Comparison of ENCODE assay signal across 9 cellular contexts in genomic region chr3:139676634-139677197, GRCh38. TPM values are rescaled to one million over a fixed set of nuclear protein-coding genes. Genes with fewer than 3 reads are reported as not detected.
DNase-seq lines count a peak whose midpoint lies in the region; TF ChIP-seq lines count a peak whose summit lies in the region.
"Had no signal": no experiment of that assay in that cellular context is flagged by ENCODE, and none has a peak within 500 bp of the region (broad histone marks: within the 10 kb centered on the region; RNA-seq: fewer than 3 reads in every experiment).

No MANE protein-coding gene starts in this region.

- peaks cover 15% of the 10 kb centered on the region for H3K4me1 Mint-ChIP-seq in activated T-cell treated with anti-CD3 and anti-CD28 coated beads, Interleukin-2, amount 50 U/mL, for 24 hours (ENCODE audit: low read depth)
- H3K4me1 Mint-ChIP-seq in activated CD4-positive, alpha-beta memory T cell treated with anti-CD3 and anti-CD28 coated beads for 36 hours (ENCODE audit: low read depth) = peaks cover 7% of the 10 kb centered on the region

- peaks cover 8% of the 10 kb centered on the region for H3K27me3 Mint-ChIP-seq in activated T-cell treated with anti-CD3 and anti-CD28 coated beads, Interleukin-2, amount 50 U/mL, for 24 hours
- peaks cover 13% of the 10 kb centered on the region for H3K27me3 Mint-ChIP-seq in activated CD4-positive, alpha-beta memory T cell treated with anti-CD3 and anti-CD28 coated beads for 36 hours

- peak overlapping the region; percentile 83 for H3K4me3 Mint-ChIP-seq in activated T-cell treated with anti-CD3 and anti-CD28 coated beads, Interleukin-2, amount 50 U/mL, for 24 hours
- peak overlapping the region; percentile 76 for H3K4me3 Mint-ChIP-seq in activated CD4-positive, alpha-beta memory T cell treated with anti-CD3 and anti-CD28 coated beads for 36 hours

- CTCF ChIA-PET in activated CD4-positive, alpha-beta memory T cell treated with anti-CD3 and anti-CD28 coated beads for 36 hours (lab: Charles Lee) = no interaction called here

- H3K27me3 ChIP-seq in kidney epithelial cell (ENCODE audit: control insufficient read depth, insufficient read depth, low read length) (no peaks in the 10 kb centered on the region), subcutaneous abdominal adipose tissue (ENCODE audit: control insufficient read depth in 5 of 5, insufficient read depth in 4 of 5, low read length in 5 of 5) (no peaks in the 10 kb centered on the region), adrenal gland (no peaks in the 10 kb centered on the region)

- 87 to 92% (median 89%) methylated on average over 5 of the region's 5 CpGs for WGBS in adrenal gland, 4 donors

- H3K4me1 ChIP-seq in subcutaneous abdominal adipose tissue (ENCODE audit: control insufficient read depth in 5 of 5, insufficient read depth in 5 of 5, low read length in 5 of 5) (peaks cover 0 to 19% (median 12%) of the 10 kb centered on the region in 5 donors), adrenal gland (replicated peaks in 1 of 2) (peaks cover 0 to 14% of the 10 kb centered on the region in 2 donors)

- H3K9me3 ChIP-seq in subcutaneous abdominal adipose tissue (ENCODE audit: control insufficient read depth in 5 of 5, low read length in 5 of 5) = no peaks in the 10 kb centered on the region
- H3K9me3 ChIP-seq in adrenal gland (replicated peaks in 1 of 3) = no peaks in the 10 kb centered on the region

- H3K36me3 ChIP-seq in kidney epithelial cell (ENCODE audit: control insufficient read depth, insufficient read depth, low read length) (no peaks in the 10 kb centered on the region), subcutaneous abdominal adipose tissue (ENCODE audit: control insufficient read depth in 5 of 5, insufficient read depth in 5 of 5, low read length in 5 of 5) (no peaks in the 10 kb centered on the region), adrenal gland (replicated peaks in 1 of 2) (no peaks in the 10 kb centered on the region)

- DNase-seq in activated T-cell treated with anti-CD3 and anti-CD28 coated beads, Interleukin-2, amount 50 U/mL, for 24 hours = no peak
- no peak for DNase-seq in activated T-cell treated with anti-CD3 and anti-CD28 coated beads, Interleukin-2, amount 50 U/mL, for 1 hour
- DNase-seq in activated CD4-positive, alpha-beta memory T cell treated with anti-CD3 and anti-CD28 coated beads for 36 hours = no peak
- DNase-seq in kidney epithelial cell (ENCODE audit: low read depth) (no peak), NCI-H748 (lab: John Stamatoyannopoulos, UW; ENCODE audit: unreplicated experiment) (no peak), adrenal gland (no peak), NCI-H1048 (lab: John Stamatoyannopoulos, UW) (no peak)
- DNase-seq: H7 had no signal

- H3K9me3 Mint-ChIP-seq in activated T-cell treated with anti-CD3 and anti-CD28 coated beads, Interleukin-2, amount 50 U/mL, for 24 hours = no peaks in the 10 kb centered on the region
- H3K9me3 Mint-ChIP-seq in activated CD4-positive, alpha-beta memory T cell treated with anti-CD3 and anti-CD28 coated beads for 36 hours = no peaks in the 10 kb centered on the region

- no peak overlapping the region for H3K27ac Mint-ChIP-seq in activated T-cell treated with anti-CD3 and anti-CD28 coated beads, Interleukin-2, amount 50 U/mL, for 24 hours
- no peak overlapping the region for H3K27ac Mint-ChIP-seq in activated CD4-positive, alpha-beta memory T cell treated with anti-CD3 and anti-CD28 coated beads for 36 hours

- TF ChIP-seq CTCF in kidney epithelial cell (IDR thresholded peaks at IDR 0.05; ENCODE audit: insufficient read depth, low read length, poor library complexity, severe bottlenecking) (no peak), adrenal gland (IDR thresholded peaks at IDR 0.05) (no peak)

- H3K27ac ChIP-seq in subcutaneous abdominal adipose tissue (ENCODE audit: low read depth, low read length) = no peak overlapping the region
- H3K27ac ChIP-seq in adrenal gland = no peak overlapping the region

- peak overlapping the region in 1 of 5 donors; percentile 77 for H3K9ac ChIP-seq in subcutaneous abdominal adipose tissue (ENCODE audit: low read length in 5 of 5)

- TF ChIP-seq POLR2A in adrenal gland (IDR thresholded peaks at IDR 0.05) = no peak

- POLR2A ChIA-PET in activated CD4-positive, alpha-beta memory T cell treated with anti-CD3 and anti-CD28 coated beads for 36 hours (lab: Charles Lee) = no interaction called here

- H3K4me3 ChIP-seq in kidney epithelial cell (ENCODE audit: low read depth, low read length) (peak overlapping the region; percentile 59), subcutaneous abdominal adipose tissue (ENCODE audit: low read depth in 1 of 5, low read length in 5 of 5) (peak overlapping the region; percentile 67 to 94 (median 80)), adrenal gland (peak overlapping the region in 1 of 4 donors; percentile 83)

- H3K36me3 Mint-ChIP-seq in activated T-cell treated with anti-CD3 and anti-CD28 coated beads, Interleukin-2, amount 50 U/mL, for 24 hours (ENCODE audit: low read depth) = no peaks in the 10 kb centered on the region
- no peaks in the 10 kb centered on the region for H3K36me3 Mint-ChIP-seq in activated CD4-positive, alpha-beta memory T cell treated with anti-CD3 and anti-CD28 coated beads for 36 hours

- intact Hi-C loops in activated CD4-positive, alpha-beta memory T cell treated with anti-CD3 and anti-CD28 coated beads for 36 hours (cut with micrococcal nuclease) = loop anchor here (5.0 kb wide), 1 partner anchor 1266 kb away; the partner anchor contains the start of gene SLC25A36
- intact Hi-C loops in adrenal gland (cut with DNase I) = no loop called here

RNA-seq across cellular contexts. Expression of gene NMNAT3, which starts 1.1 kb away (rescaled TPM):
- total RNA-seq in activated CD4-positive, alpha-beta memory T cell treated with anti-CD3 and anti-CD28 coated beads for 36 hours = 1 to 10 TPM; 1.1 to 2.3 TPM
- 6.6 and 8.6 TPM in 2 replicates for total RNA-seq in kidney epithelial cell
- 10 to 100 TPM in 2 of 8 donors, 1 to 10 TPM in 6; 4.2 to 12.4 (median 7.7) TPM for total RNA-seq in adrenal gland
- 1 to 10 TPM; 5.6 to 8.7 (median 8.1) TPM for polyA plus RNA-seq in adrenal gland
